In genomic region chr15:81083201-81083600, GRCh38 we compare ENCODE assay signal across 28 cellular contexts. TPM values are rescaled to one million over a fixed set of nuclear protein-coding genes. Genes with fewer than 3 reads are reported as not detected.
DNase-seq lines count a peak whose midpoint lies in the region; ATAC-seq, FAIRE-seq and TF ChIP-seq lines count a peak whose summit lies in the region.
"Had no signal": no experiment of that assay in that cellular context is flagged by ENCODE, and none has a peak within 500 bp of the region (broad histone marks: within the 10 kb centered on the region; RNA-seq: fewer than 3 reads in every experiment).

No MANE protein-coding gene starts in this region.

- H3K79me2 ChIP-seq in HepG2 (ENCODE audit: insufficient read depth, low read length) (no peaks in the 10 kb centered on the region), neural cell (replicated peaks; ENCODE audit: insufficient read depth, low read length) (no peaks in the 10 kb centered on the region)

- POLR2A ChIA-PET in HepG2 (lab: Yijun Ruan, JAX) (no interaction called here), IMR-90 (lab: Charles Lee; ENCODE audit: unreplicated experiment) (no interaction called here)

- H3K4me2 ChIP-seq in HepG2 (ENCODE audit: low read depth, low read length) (no peak overlapping the region), IMR-90 (ENCODE audit: low read depth, low read length) (no peak overlapping the region), neural cell (ENCODE audit: low read length) (no peak overlapping the region)
- H3K4me2 ChIP-seq: BLaER1 had no signal

- H2BK120ac ChIP-seq in IMR-90 (ENCODE audit: low read depth, low read length): no peak overlapping the region

- no peaks in the 10 kb centered on the region; a peak in 2 of 5 replicates for H3K27me3 ChIP-seq in HepG2 (ENCODE audit: control insufficient read depth in 1 of 2, insufficient read depth in 2 of 2, low read length in 2 of 2)
- H3K27me3 ChIP-seq in right lobe of liver: no peaks in the 10 kb centered on the region
- H3K27me3 ChIP-seq in IMR-90 (ENCODE audit: control insufficient read depth, insufficient read depth, low read length): peaks cover 8% of the 10 kb centered on the region
- H3K27me3 ChIP-seq in neural cell (ENCODE audit: insufficient read depth, low read depth, low read length): no peaks in the 10 kb centered on the region
- H3K27me3 ChIP-seq: BE2C, BLaER1 had no signal

- H4K20me1 ChIP-seq in HepG2 (ENCODE audit: insufficient read depth, low read length): no peaks in the 10 kb centered on the region
- H4K20me1 ChIP-seq in IMR-90 (ENCODE audit: insufficient read depth, low read length): no peaks in the 10 kb centered on the region
- no peaks in the 10 kb centered on the region for H4K20me1 ChIP-seq in neural cell (ENCODE audit: insufficient read depth)
- H4K20me1 ChIP-seq: BLaER1 had no signal

- TF ChIP-seq EP300 in HepG2 (IDR thresholded peaks at IDR 0.05; ENCODE audit: low read depth in 2 of 2, low read length in 2 of 2) (no peak), HepG2 (CRISPR knock-in tag; IDR thresholded peaks at IDR 0.05; ENCODE audit: borderline replicate concordance) (no peak), neural cell (conservative IDR thresholded peaks at IDR 0.05; ENCODE audit: poor library complexity, severe bottlenecking) (peak; percentile 94)

- in situ Hi-C loops in HepG2 (cut with HindIII; ENCODE audit: extremely low pct_ligation_motif_present, low pct_unique_long_range_greater_than_20kb) (no loop called here), IMR-90 (cut with MboI; ENCODE audit: low sequenced_read_pairs) (no loop called here)

- H3K4me1 ChIP-seq in HepG2 (ENCODE audit: insufficient read depth, low read length) (no peaks in the 10 kb centered on the region), right lobe of liver (no peaks in the 10 kb centered on the region), IMR-90 (ENCODE audit: control insufficient read depth, insufficient read depth, low read length) (no peaks in the 10 kb centered on the region)
- H3K4me1 ChIP-seq: BE2C, BLaER1 had no signal

- H2AK9ac ChIP-seq in IMR-90 (replicated peaks; ENCODE audit: low read depth, low read length, poor library complexity): no peak overlapping the region

- H2AFZ ChIP-seq in HepG2 (ENCODE audit: low read length) (no peak overlapping the region), IMR-90 (replicated peaks; ENCODE audit: low read length, poor library complexity) (no peak overlapping the region), neural cell (ENCODE audit: low read depth, low read length) (no peak overlapping the region)

- CTCF ChIA-PET in HepG2 (lab: Yijun Ruan, JAX; ENCODE audit: low intra/inter-chr PET ratio, low total read pairs) (no interaction called here), IMR-90 (lab: Yijun Ruan, JAX) (no interaction called here)

- H3F3A ChIP-seq in neural cell (ENCODE audit: insufficient read depth, low read length, poor library complexity, severe bottlenecking): no peaks in the 10 kb centered on the region

- no peak overlapping the region for H4K5ac ChIP-seq in IMR-90 (ENCODE audit: low read depth, low read length)

- H4K91ac ChIP-seq in IMR-90 (ENCODE audit: insufficient read depth, low read depth, low read length): no peak overlapping the region

- H3K36me3 ChIP-seq in HepG2 (replicated peaks in 1 of 2; ENCODE audit: control insufficient read depth in 1 of 2, insufficient read depth in 2 of 2, low read length in 2 of 2) (no peaks in the 10 kb centered on the region), right lobe of liver (no peaks in the 10 kb centered on the region), IMR-90 (ENCODE audit: control insufficient read depth, insufficient read depth, low read length) (no peaks in the 10 kb centered on the region), neural cell (ENCODE audit: insufficient read depth, low read length) (no peaks in the 10 kb centered on the region)
- H3K36me3 ChIP-seq: BE2C, BLaER1 had no signal

- no peaks in the 10 kb centered on the region for H3K9me1 ChIP-seq in IMR-90 (ENCODE audit: insufficient read depth, low read length)

- FAIRE-seq in HepG2 (lab: Jason Lieb, UNC): no peak
- FAIRE-seq: GM12891, GM19239 had no signal

- H3K18ac ChIP-seq in IMR-90 (ENCODE audit: low read depth, low read length): no peak overlapping the region

- no peak overlapping the region for H3K4me3 ChIP-seq in HepG2 (replicated peaks in 1 of 3; ENCODE audit: insufficient read depth in 1 of 3, low read depth in 2 of 3, low read length in 3 of 3)
- no peak overlapping the region for H3K4me3 ChIP-seq in right lobe of liver
- H3K4me3 ChIP-seq in IMR-90 (ENCODE audit: insufficient read depth, low read depth, low read length): no peak overlapping the region
- H3K4me3 ChIP-seq in neural cell (ENCODE audit: low read length): no peak overlapping the region
- H3K4me3 ChIP-seq: BLaER1 had no signal

- BruUV-seq in HepG2 (replicated peaks; lab: Mats Ljungman, UMichigan) (no TSS peak), IMR-90 (replicated peaks; lab: Mats Ljungman, UMichigan) (no TSS peak)

- H2AK5ac ChIP-seq in IMR-90 (ENCODE audit: low read depth, low read length): no peak overlapping the region

- no peak overlapping the region for H3K14ac ChIP-seq in IMR-90 (replicated peaks; ENCODE audit: low read depth, low read length)

- H2BK15ac ChIP-seq in IMR-90 (ENCODE audit: low read depth, low read length): no peak overlapping the region

- no peak overlapping the region for H3K27ac ChIP-seq in HepG2 (ENCODE audit: extremely low read length, insufficient read depth, low read length)
- H3K27ac ChIP-seq in right lobe of liver: no peak overlapping the region
- no peak overlapping the region for H3K27ac ChIP-seq in IMR-90 (ENCODE audit: insufficient read depth, low read length)
- H3K27ac ChIP-seq in neural cell (ENCODE audit: low read length): peak overlapping the region; percentile 45
- H3K27ac ChIP-seq: 22Rv1, BLaER1 had no signal

- H2BK5ac ChIP-seq in IMR-90 (ENCODE audit: low read depth, low read length, poor library complexity, severe bottlenecking): no peak overlapping the region

- no peaks in the 10 kb centered on the region for H3K9me2 ChIP-seq in neural cell (ENCODE audit: insufficient read depth, low read length)

- no peak overlapping the region for H3K4ac ChIP-seq in IMR-90 (ENCODE audit: low read depth, low read length)

- no peak for TF ChIP-seq POLR2A in HepG2 (IDR thresholded peaks at IDR 0.05; ENCODE audit: insufficient read depth in 1 of 2, low read depth in 2 of 2, low read length in 2 of 2)
- no peak for TF ChIP-seq POLR2A in right lobe of liver (IDR thresholded peaks at IDR 0.05)
- no peak for TF ChIP-seq POLR2A in IMR-90 (IDR thresholded peaks at IDR 0.05; ENCODE audit: low read depth, low read length)

- H3K23ac ChIP-seq in IMR-90 (ENCODE audit: low read depth, low read length): no peak overlapping the region

- no peak overlapping the region for H2BK20ac ChIP-seq in IMR-90 (ENCODE audit: low read depth, low read length)

- no peak overlapping the region for H3K56ac ChIP-seq in IMR-90 (ENCODE audit: extremely low read depth, insufficient read depth, low read length)

- no peaks in the 10 kb centered on the region for H3K9me3 ChIP-seq in HepG2 (ENCODE audit: low read length)
- no peaks in the 10 kb centered on the region for H3K9me3 ChIP-seq in right lobe of liver
- H3K9me3 ChIP-seq in IMR-90 (ENCODE audit: control insufficient read depth, insufficient read depth, low read length): no peaks in the 10 kb centered on the region
- no peaks in the 10 kb centered on the region for H3K9me3 ChIP-seq in neural cell (ENCODE audit: low read length)
- H3K9me3 ChIP-seq: BE2C, BLaER1 had no signal

- DNase-seq in HepG2 (ENCODE audit: low spot score): no peak
- DNase-seq in right lobe of liver: no peak
- no peak for DNase-seq in IMR-90
- no peak for DNase-seq in NCI-H1694 treated with DMSO at 0.1 percent for 48 hours (lab: John Stamatoyannopoulos, UW)
- DNase-seq in GM20000 (ENCODE audit: low spot score): no peak
- DNase-seq: ACHN; BE2C; C1 segment of cervical spinal cord; CD4-positive, alpha-beta memory T cell; CD4-positive, CD25-positive, alpha-beta regulatory T cell; CD8-positive, alpha-beta memory T cell; COR-L47; DMS 273 treated with DMSO at 0.1 percent for 48 hours; DMS153; DMS53; DMS79; DND-41; EL; GDM1 had no signal

- intact Hi-C loops in HepG2 (cut with micrococcal nuclease; ENCODE audit: unreplicated experiment) (no loop called here), right lobe of liver (cut with DNase I) (no loop called here), IMR-90 (cut with micrococcal nuclease) (no loop called here)

- no peak for TF ChIP-seq CTCF in HepG2 (CRISPR knock-in tag; IDR thresholded peaks at IDR 0.05)
- no peak for TF ChIP-seq CTCF in right lobe of liver (IDR thresholded peaks at IDR 0.05)
- no peak for TF ChIP-seq CTCF in IMR-90 (conservative IDR thresholded peaks at IDR 0.05; ENCODE audit: low read depth, low read length)
- TF ChIP-seq CTCF in neural cell (IDR thresholded peaks at IDR 0.05; ENCODE audit: poor library complexity, severe bottlenecking): no peak
- TF ChIP-seq CTCF in GM20000 (IDR thresholded peaks at IDR 0.05; ENCODE audit: extremely low read depth, missing control alignments): no peak

- no peaks in the 10 kb centered on the region for H3K79me1 ChIP-seq in IMR-90 (ENCODE audit: low read depth in 1 of 2, low read length in 2 of 2)

- 31% methylated on average over 3 of the region's 3 CpGs for WGBS in HepG2 (ENCODE audit: low lambda C conversion rate)
- 89% methylated on average over 2 of the region's 3 CpGs for WGBS in right lobe of liver (ENCODE audit: insufficient coverage, low coverage, low lambda C conversion rate, missing lambda C conversion rate)
- WGBS in IMR-90 (ENCODE audit: extremely low coverage in 2 of 2, insufficient read length in 1 of 2), 2 experiments: 67% methylated on average over 1 of the region's 3 CpGs; no CpG with 5 or more reads in 1 of the 2 experiments

- dilution Hi-C loops in IMR-90 (cut with HindIII; ENCODE audit: low sequenced_read_pairs, unreplicated experiment): no loop called here

- H3K9ac ChIP-seq in HepG2 (ENCODE audit: insufficient read depth, low read depth, low read length) (no peak overlapping the region), IMR-90 (ENCODE audit: low read depth, low read length) (no peak overlapping the region), neural cell (ENCODE audit: low read length) (no peak overlapping the region)
- H3K9ac ChIP-seq: BLaER1 had no signal

- TF ChIP-seq RAD21 in HepG2 (CRISPR knock-in tag; IDR thresholded peaks at IDR 0.05) (no peak), IMR-90 (IDR thresholded peaks at IDR 0.05; ENCODE audit: low read length) (no peak), neural cell (conservative IDR thresholded peaks at IDR 0.05) (no peak)

- no peak overlapping the region for H4K8ac ChIP-seq in IMR-90 (ENCODE audit: low read depth in 2 of 2, low read length in 2 of 2)

- ATAC-seq in HepG2: no peak
- ATAC-seq in right lobe of liver: no peak
- ATAC-seq in IMR-90 (ENCODE audit: low read depth): no peak

RNA-seq across cellular contexts. Expression of gene CFAP161, which starts 50.9 kb away (rescaled TPM):
- total RNA-seq in HepG2 (2016; rRNA removed; fragmentation: Illumina TruSeq; extraction: Trizol) (not detected in 2 replicates), right lobe of liver (under 1 TPM in 2 of 6 experiments, not detected in 4; 0.25 to 0.42 TPM), IMR-90 (2012; rRNA removed) (not detected in 2 replicates)
- 0.18 and 0.71 TPM in 2 replicates for total RNA-seq in HepG2 (2016; cell fraction: cytosol; rRNA removed; fragmentation: Illumina TruSeq; extraction: Trizol; ENCODE audit: low read depth)
- not detected in 2 replicates for total RNA-seq in HepG2 (2016; cell fraction: insoluble cytoplasmic fraction; rRNA removed; fragmentation: Illumina TruSeq; extraction: Trizol)
- not detected in 2 replicates for total RNA-seq in HepG2 (2016; cell fraction: membrane; rRNA removed; fragmentation: Illumina TruSeq; extraction: Trizol)
- not detected in 2 replicates for total RNA-seq in HepG2 (2016; cell fraction: nucleus; rRNA removed; fragmentation: Illumina TruSeq; extraction: Trizol)
- polyA plus RNA-seq in HepG2 (2011; rRNA removed) (not detected in 2 replicates), IMR-90 (2012; rRNA removed) (not detected in 2 replicates), neural cell (not detected in 2 replicates)
- 0.04 TPM in 1 of 2 replicates, not detected in the other for polyA plus RNA-seq in HepG2 (2011; cell fraction: cytosol; rRNA removed)
- not detected in 2 replicates for polyA plus RNA-seq in HepG2 (2011; cell fraction: nucleus; rRNA removed)
- not detected in 2 replicates for polyA plus RNA-seq in HepG2 (2012)
- polyA plus RNA-seq in HepG2 (2016; cell fraction: cytosol; fragmentation: Illumina TruSeq; extraction: Trizol; ENCODE audit: low read depth): not detected in 2 replicates
- not detected in 2 replicates for polyA plus RNA-seq in HepG2 (2016; cell fraction: insoluble cytoplasmic fraction; fragmentation: Illumina TruSeq; extraction: Trizol; ENCODE audit: low read depth)
- polyA plus RNA-seq in HepG2 (2016; cell fraction: membrane; fragmentation: Illumina TruSeq; extraction: Trizol; ENCODE audit: low read depth): not detected in 2 replicates
- polyA plus RNA-seq in HepG2 (2016; cell fraction: nucleus; fragmentation: Illumina TruSeq; extraction: Trizol; ENCODE audit: insufficient read depth, low read depth): not detected in 2 replicates
- polyA minus RNA-seq in HepG2 (2011; rRNA and poly(A)+ RNA removed; ENCODE audit: low replicate concordance): 0.65 TPM in 1 of 2 replicates, not detected in the other
- not detected in 2 replicates for polyA minus RNA-seq in HepG2 (2011; cell fraction: cytosol; rRNA and poly(A)+ RNA removed)
- polyA minus RNA-seq in HepG2 (2011; cell fraction: nucleus; rRNA and poly(A)+ RNA removed): not detected in 2 replicates
- polyA plus RNA-seq in IMR-90 (2012; cell fraction: cytosol; rRNA removed): not detected in 2 replicates
- polyA plus RNA-seq in IMR-90 (2012; cell fraction: nucleus; rRNA removed; ENCODE audit: low replicate concordance): not detected in 2 replicates
- not detected in 2 replicates for polyA minus RNA-seq in neural cell
- total RNA-seq: A172; CD4-positive, alpha-beta memory T cell; CD8-positive, alpha-beta memory T cell; G401 had no signal
- polyA plus RNA-seq: AG04450; CD14-positive monocyte; CD4-positive, alpha-beta memory T cell; CD4-positive, CD25-positive, alpha-beta regulatory T cell; CD8-positive, alpha-beta memory T cell had no signal
